Comparison of ENCODE assay signal across 23 cellular contexts in genomic region chr19:32287086-32287485, GRCh38. TPM values are rescaled to one million over a fixed set of nuclear protein-coding genes. Genes with fewer than 3 reads are reported as not detected.
DNase-seq lines count a peak whose midpoint lies in the region; ATAC-seq and TF ChIP-seq lines count a peak whose summit lies in the region.
"Had no signal": no experiment of that assay in that cellular context is flagged by ENCODE, and none has a peak within 500 bp of the region (broad histone marks: within the 10 kb centered on the region; RNA-seq: fewer than 3 reads in every experiment).

No MANE protein-coding gene starts in this region.

- no peaks in the 10 kb centered on the region for H3K27me3 Mint-ChIP-seq in activated CD4-positive, alpha-beta T cell treated with anti-CD3 and anti-CD28 coated beads, Interleukin-2, amount 10 ng/mL, durations not matched to agents 24 days and 14 days
- H3K27me3 Mint-ChIP-seq in stimulated activated naive B cell treated with anti-CD40 and anti-IgM and Interleukin-4, amounts not matched to agents 10 μg/mL and 1 μg/mL and 100 μg/mL, for 72 hours, result peaks cover 45 to 66% of the 10 kb centered on the region in 2 donors

- H3K27ac Mint-ChIP-seq in activated CD4-positive, alpha-beta T cell treated with anti-CD3 and anti-CD28 coated beads, Interleukin-2, amount 10 ng/mL, durations not matched to agents 24 days and 14 days, result no peak overlapping the region
- no peak overlapping the region for H3K27ac Mint-ChIP-seq in stimulated activated naive B cell treated with anti-CD40 and anti-IgM and Interleukin-4, amounts not matched to agents 10 μg/mL and 1 μg/mL and 100 μg/mL, for 72 hours
- H3K27ac Mint-ChIP-seq: activated CD8-positive, alpha-beta T cell treated with anti-CD3 and anti-CD28 coated beads for 36 hours; activated naive CD4-positive, alpha-beta T cell treated with anti-CD3 and anti-CD28 coated beads for 36 hours; activated T-cell treated with anti-CD3 and anti-CD28 coated beads, Interleukin-2, amount 50 U/mL, for 24 hours; CD14-positive monocyte; IgD-negative memory B cell; nephron progenitor cell; progenitor cell of endocrine pancreas; WTC11 had no signal

- H3K4me1 Mint-ChIP-seq in activated CD4-positive, alpha-beta T cell treated with anti-CD3 and anti-CD28 coated beads, Interleukin-2, amount 10 ng/mL, durations not matched to agents 24 days and 14 days, result no peaks in the 10 kb centered on the region
- peaks cover 9 to 15% of the 10 kb centered on the region in 2 donors for H3K4me1 Mint-ChIP-seq in stimulated activated naive B cell treated with anti-CD40 and anti-IgM and Interleukin-4, amounts not matched to agents 10 μg/mL and 1 μg/mL and 100 μg/mL, for 72 hours
- H3K4me1 Mint-ChIP-seq: CD14-positive monocyte had no signal

- no peak for TF ChIP-seq POLR2A in adrenal gland (IDR thresholded peaks at IDR 0.05)

- H3K9me3 ChIP-seq in SK-N-MC (ENCODE audit: low read depth, low read length) (no peaks in the 10 kb centered on the region), adrenal gland (replicated peaks in 1 of 3) (no peaks in the 10 kb centered on the region)
- H3K9me3 ChIP-seq: A549, spleen had no signal

- H3K36me3 ChIP-seq in SK-N-MC (ENCODE audit: insufficient read depth, low read length) (no peaks in the 10 kb centered on the region), adrenal gland (replicated peaks in 1 of 2) (no peaks in the 10 kb centered on the region)
- H3K36me3 ChIP-seq: spleen had no signal

- H3K27ac ChIP-seq in SK-N-MC (peak overlapping the region; percentile 97), adrenal gland (no peak overlapping the region)
- H3K27ac ChIP-seq: A549, foreskin keratinocyte, spleen had no signal

- H3K36me3 Mint-ChIP-seq in activated CD4-positive, alpha-beta T cell treated with anti-CD3 and anti-CD28 coated beads, Interleukin-2, amount 10 ng/mL, durations not matched to agents 24 days and 14 days (ENCODE audit: low read depth), result no peaks in the 10 kb centered on the region
- no peaks in the 10 kb centered on the region for H3K36me3 Mint-ChIP-seq in stimulated activated naive B cell treated with anti-CD40 and anti-IgM and Interleukin-4, amounts not matched to agents 10 μg/mL and 1 μg/mL and 100 μg/mL, for 72 hours
- H3K36me3 Mint-ChIP-seq: CD14-positive monocyte, IgD-negative memory B cell, WTC11 had no signal

- H3K4me3 Mint-ChIP-seq in activated CD4-positive, alpha-beta T cell treated with anti-CD3 and anti-CD28 coated beads, Interleukin-2, amount 10 ng/mL, durations not matched to agents 24 days and 14 days, result no peak overlapping the region
- H3K4me3 Mint-ChIP-seq in stimulated activated naive B cell treated with anti-CD40 and anti-IgM and Interleukin-4, amounts not matched to agents 10 μg/mL and 1 μg/mL and 100 μg/mL, for 72 hours, result no peak overlapping the region
- H3K4me3 Mint-ChIP-seq: activated CD8-positive, alpha-beta T cell treated with anti-CD3 and anti-CD28 coated beads for 36 hours; activated naive CD4-positive, alpha-beta T cell treated with anti-CD3 and anti-CD28 coated beads for 36 hours; activated T-cell treated with anti-CD3 and anti-CD28 coated beads, Interleukin-2, amount 50 U/mL, for 24 hours; nephron progenitor cell; WTC11 had no signal

- DNase-seq in activated CD4-positive, alpha-beta T cell treated with anti-CD3 and anti-CD28 coated beads, Interleukin-2, amount 10 ng/mL, durations not matched to agents 24 days and 14 days, result peak; percentile 43
- no peak for DNase-seq in activated CD4-positive, alpha-beta T cell treated with anti-CD3 and anti-CD28 coated beads, Interleukin-2, amount 50 U/mL, for 1 hour
- DNase-seq in SK-N-MC (ENCODE audit: low read depth, low spot score) (no peak), left ventricle myocardium superior (no peak), adrenal gland (no peak), T-helper 1 cell (no peak), NCI-H1436 treated with DMSO at 0.1 percent for 48 hours (lab: John Stamatoyannopoulos, UW) (no peak)
- peak; percentile 11 for DNase-seq in stimulated activated naive B cell treated with anti-CD40 and anti-IgM and Interleukin-4, amounts not matched to agents 10 μg/mL and 1 μg/mL and 100 μg/mL, for 72 hours
- DNase-seq: activated T-cell treated with anti-CD3 and anti-CD28 coated beads, Interleukin-2, amount 50 U/mL, for 24 hours; NCI-H1092 treated with DMSO at 0.1 percent for 48 hours; NCI-H2107; NCI-H524 treated with DMSO at 0.1 percent for 48 hours; SHP77 treated with DMSO at 0.1 percent for 48 hours; spleen had no signal

- peaks cover 8% of the 10 kb centered on the region for H3K27me3 ChIP-seq in adrenal gland
- H3K27me3 ChIP-seq: foreskin keratinocyte had no signal

- H3K4me3 ChIP-seq in SK-N-MC (peak overlapping the region; percentile 68), adrenal gland (no peak overlapping the region)
- H3K4me3 ChIP-seq: A549, spleen had no signal

- no peak for TF ChIP-seq CTCF in adrenal gland (IDR thresholded peaks at IDR 0.05)

- intact Hi-C loops in activated CD4-positive, alpha-beta T cell treated with anti-CD3 and anti-CD28 coated beads, Interleukin-2, amount 10 ng/mL, durations not matched to agents 24 days and 14 days (cut with micrococcal nuclease), result no loop called here
- intact Hi-C loops in left ventricle myocardium superior (cut with micrococcal nuclease), result no loop called here
- intact Hi-C loops in adrenal gland (cut with DNase I), result loop anchor here in 1 of 2 donors (5.0 kb wide), 1 partner anchor 285 kb away; no protein-coding TSS in a partner anchor

- 54 to 71% (median 60%) methylated on average over 4 of the region's 4 CpGs for WGBS in adrenal gland, 4 donors

- no peaks in the 10 kb centered on the region for H3K4me1 ChIP-seq in adrenal gland (replicated peaks in 1 of 2)
- H3K4me1 ChIP-seq: foreskin keratinocyte had no signal

- H3K9me3 Mint-ChIP-seq in activated CD4-positive, alpha-beta T cell treated with anti-CD3 and anti-CD28 coated beads, Interleukin-2, amount 10 ng/mL, durations not matched to agents 24 days and 14 days, result no peaks in the 10 kb centered on the region
- peaks cover 0 to 4% of the 10 kb centered on the region in 2 donors for H3K9me3 Mint-ChIP-seq in stimulated activated naive B cell treated with anti-CD40 and anti-IgM and Interleukin-4, amounts not matched to agents 10 μg/mL and 1 μg/mL and 100 μg/mL, for 72 hours
- H3K9me3 Mint-ChIP-seq: activated naive CD4-positive, alpha-beta T cell treated with anti-CD3 and anti-CD28 coated beads for 36 hours; activated T-cell treated with anti-CD3 and anti-CD28 coated beads, Interleukin-2, amount 50 U/mL, for 24 hours; nephron progenitor cell; WTC11 had no signal

- peak overlapping the region; percentile 67 for H3K9ac ChIP-seq in SK-N-MC (ENCODE audit: insufficient read length)

- ATAC-seq in left ventricle myocardium superior, result peak; percentile 60
- ATAC-seq in stimulated activated naive B cell treated with anti-CD40 and anti-IgM and Interleukin-4, amounts not matched to agents 10 μg/mL and 1 μg/mL and 100 μg/mL, for 72 hours (replicated peaks), result peak; percentile 74 to 80
- ATAC-seq: activated CD8-positive, alpha-beta T cell treated with anti-CD3 and anti-CD28 coated beads for 36 hours; foreskin keratinocyte had no signal

RNA-seq across cellular contexts. Expression of gene ZNF507, which starts 58.3 kb away (rescaled TPM):
- total RNA-seq in activated CD4-positive, alpha-beta T cell treated with anti-CD3 and anti-CD28 coated beads, Interleukin-2, amount 10 ng/mL, durations not matched to agents 24 days and 14 days, result 33.1 and 34.7 TPM in 2 replicates
- total RNA-seq in left ventricle myocardium superior (16.1 TPM), adrenal gland (10 to 100 TPM; 10.2 to 23.2 (median 15.0) TPM)
- 10 to 100 TPM in 1 of 3 donors, 1 to 10 TPM in 2; 4.3 to 11.1 (median 8.4) TPM for polyA plus RNA-seq in adrenal gland

Comparison
In these comparisons a context has a peak if more than half of its experiments do, and no peak if none do; other contexts are left out.
1. DNase-seq: peak in activated CD4-positive, alpha-beta T cell treated with anti-CD3 and anti-CD28 coated beads, Interleukin-2, amount 10 ng/mL, durations not matched to agents 24 days and 14 days (single experiment) and stimulated activated naive B cell treated with anti-CD40 and anti-IgM and Interleukin-4, amounts not matched to agents 10 μg/mL and 1 μg/mL and 100 μg/mL, for 72 hours (single experiment); none in activated CD4-positive, alpha-beta T cell treated with anti-CD3 and anti-CD28 coated beads, Interleukin-2, amount 50 U/mL, for 1 hour (single experiment), SK-N-MC (single experiment), left ventricle myocardium superior (single experiment), adrenal gland (0 of 7), T-helper 1 cell (0 of 5) and NCI-H1436 treated with DMSO at 0.1 percent for 48 hours (single experiment).